Comparison of ENCODE assay signal across 8 cellular contexts in the genomic region with DNA sequence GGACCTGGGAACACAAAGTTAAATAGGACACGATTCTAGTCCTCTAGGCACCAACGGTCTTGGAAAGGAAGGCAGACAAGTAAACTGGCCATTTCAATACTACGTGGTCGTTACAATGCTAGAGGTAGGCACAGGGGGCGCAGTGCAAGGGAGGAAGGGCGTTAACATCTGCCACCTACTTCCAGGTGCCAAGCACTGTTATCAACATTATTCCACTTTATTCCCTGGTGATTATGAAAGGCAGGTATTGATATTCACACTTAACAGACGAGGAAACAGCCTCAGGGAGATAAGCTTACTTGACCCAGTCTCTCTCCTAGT. TPM values are rescaled to one million over a fixed set of nuclear protein-coding genes. Genes with fewer than 3 reads are reported as not detected.
DNase-seq lines count a peak whose midpoint lies in the region; ATAC-seq and TF ChIP-seq lines count a peak whose summit lies in the region.

No MANE protein-coding gene starts in this region.

- H3K4me1 ChIP-seq in CD8-positive, alpha-beta memory T cell (ENCODE audit: insufficient read depth, low read length), result peaks cover 42% of the 10 kb centered on the region
- H3K4me1 ChIP-seq in iPS-20b (ENCODE audit: insufficient read depth, low read length) (peaks cover 7% of the 10 kb centered on the region; the same call in 1 of the 2 replicates), thymus (ENCODE audit: control insufficient read depth, insufficient read depth, low read length) (peaks cover 15% of the 10 kb centered on the region)

- H3K4me3 Mint-ChIP-seq in CD8-positive, alpha-beta memory T cell, result no peak overlapping the region
- H3K4me3 Mint-ChIP-seq in activated CD8-positive, alpha-beta T cell treated with anti-CD3 and anti-CD28 coated beads for 36 hours, result no peak overlapping the region
- no peak overlapping the region for H3K4me3 Mint-ChIP-seq in activated T-helper 2 cell treated with anti-CD3 and anti-CD28 coated beads, Interferon-gamma antibody, Interleukin-2, Interleukin-4, amounts not matched to agents 10 μg/mL and 5 μg/mL and 100 μg/mL, durations not matched to agents 14 hours and 24 hours and 36 hours (ENCODE audit: low read depth)

- peaks cover 0 to 43% (median 24%) of the 10 kb centered on the region in 3 donors for H3K36me3 Mint-ChIP-seq in CD8-positive, alpha-beta memory T cell
- peaks cover 42% of the 10 kb centered on the region for H3K36me3 Mint-ChIP-seq in activated CD8-positive, alpha-beta T cell treated with anti-CD3 and anti-CD28 coated beads for 36 hours (ENCODE audit: low read depth)
- peaks cover 55% of the 10 kb centered on the region for H3K36me3 Mint-ChIP-seq in activated T-helper 2 cell treated with anti-CD3 and anti-CD28 coated beads, Interferon-gamma antibody, Interleukin-2, Interleukin-4, amounts not matched to agents 10 μg/mL and 5 μg/mL and 100 μg/mL, durations not matched to agents 14 hours and 24 hours and 36 hours (ENCODE audit: low read depth)

- H3K9ac ChIP-seq in iPS-20b (ENCODE audit: low read depth, low read length), result peak overlapping the region; percentile 99

- H3K4me1 Mint-ChIP-seq in CD8-positive, alpha-beta memory T cell, result peaks cover 37 to 41% (median 40%) of the 10 kb centered on the region in 3 donors
- peaks cover 35% of the 10 kb centered on the region for H3K4me1 Mint-ChIP-seq in activated CD8-positive, alpha-beta T cell treated with anti-CD3 and anti-CD28 coated beads for 36 hours (ENCODE audit: low read depth)
- peaks cover 30% of the 10 kb centered on the region for H3K4me1 Mint-ChIP-seq in activated T-helper 2 cell treated with anti-CD3 and anti-CD28 coated beads, Interferon-gamma antibody, Interleukin-2, Interleukin-4, amounts not matched to agents 10 μg/mL and 5 μg/mL and 100 μg/mL, durations not matched to agents 14 hours and 24 hours and 36 hours (ENCODE audit: low read depth)

- peak overlapping the region; percentile 98 for H3K27ac ChIP-seq in CD8-positive, alpha-beta memory T cell (ENCODE audit: low read depth, low read length)
- H3K27ac ChIP-seq in HL-60 (replicated peaks), result peak overlapping the region; percentile 82
- H3K27ac ChIP-seq in iPS-20b (ENCODE audit: low read length), result peak overlapping the region; percentile 99
- peak overlapping the region; percentile 99 for H3K27ac ChIP-seq in thymus (ENCODE audit: low read depth)

- peak; percentile 32 for TF ChIP-seq CTCF in GM20000 (IDR thresholded peaks at IDR 0.05; ENCODE audit: extremely low read depth, missing control alignments)
- TF ChIP-seq CTCF in HL-60 (IDR thresholded peaks at IDR 0.05; ENCODE audit: insufficient read depth, low read length), result peak; percentile 39
- peak; percentile 69 for TF ChIP-seq CTCF in activated CD8-positive, alpha-beta T cell treated with anti-CD3 and anti-CD28 coated beads for 36 hours (IDR thresholded peaks at IDR 0.05)

- peak overlapping the region; percentile 93 for H3K4me3 ChIP-seq in CD8-positive, alpha-beta memory T cell (ENCODE audit: low read length)
- H3K4me3 ChIP-seq in HL-60 (replicated peaks; ENCODE audit: insufficient read depth, low read length), result peak overlapping the region; percentile 40
- H3K4me3 ChIP-seq in iPS-20b (ENCODE audit: low read length), result peak overlapping the region; percentile 98
- peak overlapping the region; percentile 87 for H3K4me3 ChIP-seq in thymus (ENCODE audit: low read length)

- intact Hi-C loops in activated CD8-positive, alpha-beta T cell treated with anti-CD3 and anti-CD28 coated beads for 36 hours (cut with micrococcal nuclease), result loop anchor here (10.0 kb wide), 1 partner anchor 132 kb away; no protein-coding TSS in a partner anchor
- intact Hi-C loops in activated T-helper 2 cell treated with anti-CD3 and anti-CD28 coated beads, Interferon-gamma antibody, Interleukin-2, Interleukin-4, amounts not matched to agents 10 μg/mL and 5 μg/mL and 100 μg/mL, durations not matched to agents 14 hours and 24 hours and 36 hours (cut with micrococcal nuclease), result loop anchor here (1.0 to 10.0 kb wide), 5 partner anchors 9 to 378 kb away; a partner anchor contains a TSS

- CTCF ChIA-PET in CD8-positive, alpha-beta memory T cell (lab: Charles Lee), result interaction anchor here (0.8 to 7.8 kb wide), 11 partner anchors 8 to 233 kb away, joined by 3 to 68 read pairs (median 4); a partner anchor contains a TSS
- CTCF ChIA-PET in activated CD8-positive, alpha-beta T cell treated with anti-CD3 and anti-CD28 coated beads for 36 hours (lab: Charles Lee), result interaction anchor here (0.6 to 3.0 kb wide), 25 partner anchors 8 to 234 kb away, joined by 3 to 32 read pairs (median 4); a partner anchor contains a TSS

- H3K27me3 ChIP-seq in CD8-positive, alpha-beta memory T cell (ENCODE audit: insufficient read depth, low read length, poor library complexity, severe bottlenecking), result no peaks in the 10 kb centered on the region
- H3K27me3 ChIP-seq in HL-60 (ENCODE audit: insufficient read depth, poor library complexity, severe bottlenecking) (no peaks in the 10 kb centered on the region), iPS-20b (ENCODE audit: insufficient read depth, low read length) (no peaks in the 10 kb centered on the region), thymus (ENCODE audit: control insufficient read depth, insufficient read depth) (no peaks in the 10 kb centered on the region)

- no peaks in the 10 kb centered on the region for H3K9me3 ChIP-seq in CD8-positive, alpha-beta memory T cell (ENCODE audit: low read length)
- H3K9me3 ChIP-seq in iPS-20b (ENCODE audit: insufficient read depth, low read depth, low read length) (no peaks in the 10 kb centered on the region), thymus (ENCODE audit: control insufficient read depth) (no peaks in the 10 kb centered on the region)

- H3K9me3 Mint-ChIP-seq in CD8-positive, alpha-beta memory T cell, result no peaks in the 10 kb centered on the region
- H3K9me3 Mint-ChIP-seq in activated CD8-positive, alpha-beta T cell treated with anti-CD3 and anti-CD28 coated beads for 36 hours, result no peaks in the 10 kb centered on the region
- no peaks in the 10 kb centered on the region for H3K9me3 Mint-ChIP-seq in activated T-helper 2 cell treated with anti-CD3 and anti-CD28 coated beads, Interferon-gamma antibody, Interleukin-2, Interleukin-4, amounts not matched to agents 10 μg/mL and 5 μg/mL and 100 μg/mL, durations not matched to agents 14 hours and 24 hours and 36 hours

- DNase-seq in CD8-positive, alpha-beta memory T cell, result no peak
- DNase-seq in GM20000 (ENCODE audit: low spot score), result no peak
- DNase-seq in HL-60 (ENCODE audit: low read depth in 1 of 2, low spot score in 1 of 2), result no peak
- DNase-seq in activated CD8-positive, alpha-beta T cell treated with anti-CD3 and anti-CD28 coated beads for 36 hours, result no peak
- no peak for DNase-seq in HuH-7.5 (ENCODE audit: low spot score)
- DNase-seq in activated T-helper 2 cell treated with anti-CD3 and anti-CD28 coated beads, Interferon-gamma antibody, Interleukin-2, Interleukin-4, amounts not matched to agents 10 μg/mL and 5 μg/mL and 100 μg/mL, durations not matched to agents 14 hours and 24 hours and 36 hours (ENCODE audit: low spot score), result no peak

- POLR2A ChIA-PET in CD8-positive, alpha-beta memory T cell (lab: Charles Lee), result interaction anchor here (1.0 to 2.4 kb wide), 13 partner anchors 9 to 222 kb away, joined by 3 to 26 read pairs (median 7); a partner anchor contains a TSS
- POLR2A ChIA-PET in activated CD8-positive, alpha-beta T cell treated with anti-CD3 and anti-CD28 coated beads for 36 hours (lab: Charles Lee), result interaction anchor here (0.9 to 3.8 kb wide), 8 partner anchors 8 to 71 kb away, joined by 3 to 13 read pairs (median 4); a partner anchor contains a TSS

- peak; percentile 9 for ATAC-seq in activated CD8-positive, alpha-beta T cell treated with anti-CD3 and anti-CD28 coated beads for 36 hours

- no peaks in the 10 kb centered on the region for H3K27me3 Mint-ChIP-seq in CD8-positive, alpha-beta memory T cell
- H3K27me3 Mint-ChIP-seq in activated CD8-positive, alpha-beta T cell treated with anti-CD3 and anti-CD28 coated beads for 36 hours, result no peaks in the 10 kb centered on the region
- no peaks in the 10 kb centered on the region for H3K27me3 Mint-ChIP-seq in activated T-helper 2 cell treated with anti-CD3 and anti-CD28 coated beads, Interferon-gamma antibody, Interleukin-2, Interleukin-4, amounts not matched to agents 10 μg/mL and 5 μg/mL and 100 μg/mL, durations not matched to agents 14 hours and 24 hours and 36 hours (ENCODE audit: low read depth)

- peaks cover 41% of the 10 kb centered on the region for H3K36me3 ChIP-seq in CD8-positive, alpha-beta memory T cell (ENCODE audit: insufficient read depth, low read length)
- H3K36me3 ChIP-seq in iPS-20b (ENCODE audit: insufficient read depth, low read depth, low read length) (peaks cover 57% of the 10 kb centered on the region), thymus (ENCODE audit: control insufficient read depth, insufficient read depth) (peaks cover 44% of the 10 kb centered on the region)

- 15% methylated on average over 7 of the region's 7 CpGs for WGBS in thymus

- no peak overlapping the region for H3K27ac Mint-ChIP-seq in CD8-positive, alpha-beta memory T cell
- H3K27ac Mint-ChIP-seq in activated CD8-positive, alpha-beta T cell treated with anti-CD3 and anti-CD28 coated beads for 36 hours, result no peak overlapping the region
- H3K27ac Mint-ChIP-seq in activated T-helper 2 cell treated with anti-CD3 and anti-CD28 coated beads, Interferon-gamma antibody, Interleukin-2, Interleukin-4, amounts not matched to agents 10 μg/mL and 5 μg/mL and 100 μg/mL, durations not matched to agents 14 hours and 24 hours and 36 hours, result no peak overlapping the region

RNA-seq across cellular contexts. Expression of a gene that starts 0.8 kb away (rescaled TPM):
- 100 to 1,000 TPM; 173 to 175 TPM for total RNA-seq in CD8-positive, alpha-beta memory T cell
- 336 TPM for polyA plus RNA-seq in CD8-positive, alpha-beta memory T cell
- total RNA-seq in activated CD8-positive, alpha-beta T cell treated with anti-CD3 and anti-CD28 coated beads for 36 hours, result 100 to 1,000 TPM; 151 to 160 TPM
- 119 TPM for polyA plus RNA-seq in thymus
- total RNA-seq in activated T-helper 2 cell treated with anti-CD3 and anti-CD28 coated beads, Interferon-gamma antibody, Interleukin-2, Interleukin-4, amounts not matched to agents 10 μg/mL and 5 μg/mL and 100 μg/mL, durations not matched to agents 14 hours and 24 hours and 36 hours, result 134 and 142 TPM in 2 replicates

RNA-seq across cellular contexts. Expression of a gene that starts 6.4 kb away (rescaled TPM):
- 10 to 100 TPM; 57.2 to 61.6 TPM for total RNA-seq in CD8-positive, alpha-beta memory T cell
- polyA plus RNA-seq in CD8-positive, alpha-beta memory T cell, result 165 TPM
- total RNA-seq in activated CD8-positive, alpha-beta T cell treated with anti-CD3 and anti-CD28 coated beads for 36 hours, result 10 to 100 TPM; 28.1 to 31.4 TPM
- 59.4 TPM for polyA plus RNA-seq in thymus
- total RNA-seq in activated T-helper 2 cell treated with anti-CD3 and anti-CD28 coated beads, Interferon-gamma antibody, Interleukin-2, Interleukin-4, amounts not matched to agents 10 μg/mL and 5 μg/mL and 100 μg/mL, durations not matched to agents 14 hours and 24 hours and 36 hours, result 36.2 and 39.1 TPM in 2 replicates

RNA-seq across cellular contexts. Expression of a gene that starts 9.2 kb away (rescaled TPM):
- 10 to 100 TPM; 90.1 to 92.6 TPM for total RNA-seq in CD8-positive, alpha-beta memory T cell
- 111 TPM for polyA plus RNA-seq in CD8-positive, alpha-beta memory T cell
- 10 to 100 TPM; 70.6 to 71.7 TPM for total RNA-seq in activated CD8-positive, alpha-beta T cell treated with anti-CD3 and anti-CD28 coated beads for 36 hours
- polyA plus RNA-seq in thymus, result 74.6 TPM
- 99.5 and 105 TPM in 2 replicates for total RNA-seq in activated T-helper 2 cell treated with anti-CD3 and anti-CD28 coated beads, Interferon-gamma antibody, Interleukin-2, Interleukin-4, amounts not matched to agents 10 μg/mL and 5 μg/mL and 100 μg/mL, durations not matched to agents 14 hours and 24 hours and 36 hours

RNA-seq across cellular contexts. Expression of a gene that starts 9.4 kb away (rescaled TPM):
- total RNA-seq in CD8-positive, alpha-beta memory T cell, result 10 to 100 TPM; 42.0 to 44.7 TPM
- polyA plus RNA-seq in CD8-positive, alpha-beta memory T cell, result 21.1 TPM
- total RNA-seq in activated CD8-positive, alpha-beta T cell treated with anti-CD3 and anti-CD28 coated beads for 36 hours, result 10 to 100 TPM; 39.6 to 43.1 TPM
- 32.2 TPM for polyA plus RNA-seq in thymus
- 29.4 and 30.1 TPM in 2 replicates for total RNA-seq in activated T-helper 2 cell treated with anti-CD3 and anti-CD28 coated beads, Interferon-gamma antibody, Interleukin-2, Interleukin-4, amounts not matched to agents 10 μg/mL and 5 μg/mL and 100 μg/mL, durations not matched to agents 14 hours and 24 hours and 36 hours

RNA-seq across cellular contexts. Expression of a gene that starts 42.8 kb away (rescaled TPM):
- total RNA-seq in CD8-positive, alpha-beta memory T cell, result under 1 TPM; 0.89 to 0.96 TPM
- 1.5 TPM for polyA plus RNA-seq in CD8-positive, alpha-beta memory T cell
- 1 to 10 TPM; 1.6 TPM for total RNA-seq in activated CD8-positive, alpha-beta T cell treated with anti-CD3 and anti-CD28 coated beads for 36 hours
- polyA plus RNA-seq in thymus, result 6.5 TPM
- 0.51 and 0.57 TPM in 2 replicates for total RNA-seq in activated T-helper 2 cell treated with anti-CD3 and anti-CD28 coated beads, Interferon-gamma antibody, Interleukin-2, Interleukin-4, amounts not matched to agents 10 μg/mL and 5 μg/mL and 100 μg/mL, durations not matched to agents 14 hours and 24 hours and 36 hours

Comparison
In these comparisons a context has a peak if more than half of its experiments do, and no peak if none do; other contexts are left out.
1. H3K4me3 ChIP-seq: peak in every context shown above with its lines; median percentile 98 in iPS-20b; 93 in CD8-positive, alpha-beta memory T cell; 87 in thymus; 40 in HL-60.